ENCODE assay signal across 8 cellular contexts in the genomic region with DNA sequence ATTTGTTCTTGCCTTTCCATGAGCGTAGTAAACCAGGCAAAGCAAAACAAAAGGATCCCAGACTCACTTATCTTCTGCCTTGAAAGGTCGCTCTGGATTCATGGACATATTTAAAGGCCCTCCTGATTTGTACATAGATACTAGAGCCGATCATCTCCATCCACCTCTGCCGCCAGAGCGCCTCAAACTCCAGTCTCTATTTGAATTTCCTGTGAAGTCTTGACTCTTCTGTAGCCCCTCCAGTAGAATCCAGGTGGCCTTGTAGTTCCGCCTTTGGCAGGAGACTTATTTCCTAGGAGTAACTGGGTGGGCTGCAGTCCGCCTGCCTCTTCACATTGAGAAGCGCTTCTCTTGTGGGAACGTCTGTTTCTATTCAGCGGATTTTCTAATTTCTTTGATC. TPM values are rescaled to one million over a fixed set of nuclear protein-coding genes. Genes with fewer than 3 reads are reported as not detected.
DNase-seq lines count a peak whose midpoint lies in the region; ATAC-seq, FAIRE-seq and TF ChIP-seq lines count a peak whose summit lies in the region.

No MANE protein-coding gene starts in this region.

- H3K36me3 Mint-ChIP-seq in GM23338 (ENCODE audit: low read depth) (no peaks in the 10 kb centered on the region; the same call in 2 of the 3 replicates), astrocyte (ENCODE audit: low read depth, unreplicated experiment) (peaks cover 4% of the 10 kb centered on the region), mesothelial cell of epicardium (no peaks in the 10 kb centered on the region)

- POLR2A ChIA-PET in AG04450 (lab: Yijun Ruan, JAX) = interaction anchor here (0.8 to 2.1 kb wide), 2 partner anchors 14 to 65 kb away, joined by 3 to 12 read pairs; a partner anchor contains a TSS

- FAIRE-seq in astrocyte (lab: Jason Lieb, UNC) = no peak

- peaks cover 39% of the 10 kb centered on the region for H3K4me1 ChIP-seq in GM23338 (ENCODE audit: insufficient read depth)
- H3K4me1 ChIP-seq in astrocyte (ENCODE audit: insufficient read depth, low read length) = peaks cover 26% of the 10 kb centered on the region
- peaks cover 13% of the 10 kb centered on the region for H3K4me1 ChIP-seq in effector memory CD4-positive, alpha-beta T cell (ENCODE audit: control insufficient read depth, insufficient read depth, low read length, poor library complexity, severe bottlenecking)

- no peak overlapping the region for H3K27ac Mint-ChIP-seq in GM23338
- peak overlapping the region; percentile 96 for H3K27ac Mint-ChIP-seq in astrocyte (ENCODE audit: unreplicated experiment)
- peak overlapping the region; percentile 80 for H3K27ac Mint-ChIP-seq in mesothelial cell of epicardium

- ATAC-seq in GM23338 = no peak

- H3K4me2 ChIP-seq in GM23338 (peak overlapping the region; percentile 89), astrocyte (ENCODE audit: low read length) (peak overlapping the region; percentile 88)

- H3K79me2 ChIP-seq in GM23338 (replicated peaks; ENCODE audit: insufficient read depth) (no peaks in the 10 kb centered on the region), astrocyte (ENCODE audit: insufficient read depth, low read length) (no peaks in the 10 kb centered on the region)

- peaks cover 75% of the 10 kb centered on the region for H3K27me3 Mint-ChIP-seq in GM23338 (ENCODE audit: insufficient read depth, low read depth, poor library complexity)
- peaks cover 48% of the 10 kb centered on the region for H3K27me3 Mint-ChIP-seq in astrocyte (ENCODE audit: low read depth, unreplicated experiment)
- H3K27me3 Mint-ChIP-seq in mesothelial cell of epicardium (ENCODE audit: low read depth) = peaks cover 79% of the 10 kb centered on the region

- H2AFZ ChIP-seq in GM23338 = peak overlapping the region; percentile 95
- peak overlapping the region; percentile 76 for H2AFZ ChIP-seq in astrocyte (ENCODE audit: low read depth, low read length)

- peak overlapping the region; percentile 76 for H3K4me3 Mint-ChIP-seq in GM23338
- peak overlapping the region; percentile 93 for H3K4me3 Mint-ChIP-seq in astrocyte (ENCODE audit: unreplicated experiment)
- peak overlapping the region; percentile 83 for H3K4me3 Mint-ChIP-seq in mesothelial cell of epicardium

- H3K4me1 Mint-ChIP-seq in GM23338 (peaks cover 47% of the 10 kb centered on the region), astrocyte (ENCODE audit: low read depth, unreplicated experiment) (peaks cover 6% of the 10 kb centered on the region), mesothelial cell of epicardium (peaks cover 43% of the 10 kb centered on the region)

- H3K9me2 ChIP-seq in GM23338 (ENCODE audit: insufficient read depth) = no peaks in the 10 kb centered on the region

- peaks cover 14% of the 10 kb centered on the region for H3K9me3 ChIP-seq in AG04450 (ENCODE audit: control insufficient read depth, insufficient read depth, low read length)
- H3K9me3 ChIP-seq in astrocyte (ENCODE audit: insufficient read depth, low read depth, low read length) = no peaks in the 10 kb centered on the region
- H3K9me3 ChIP-seq in effector memory CD4-positive, alpha-beta T cell (ENCODE audit: control insufficient read depth, low read length) = no peaks in the 10 kb centered on the region

- H3K36me3 ChIP-seq in GM23338 (ENCODE audit: insufficient read depth) (no peaks in the 10 kb centered on the region), astrocyte (ENCODE audit: insufficient read depth, low read length) (no peaks in the 10 kb centered on the region)
- no peaks in the 10 kb centered on the region for H3K36me3 ChIP-seq in effector memory CD4-positive, alpha-beta T cell (ENCODE audit: control insufficient read depth, insufficient read depth, low read length)

- peaks cover 24% of the 10 kb centered on the region for H3F3A ChIP-seq in GM23338 (replicated peaks; ENCODE audit: low read depth)

- H3K9ac ChIP-seq in astrocyte (ENCODE audit: low read length) = peak overlapping the region; percentile 79

- TF ChIP-seq CTCF in AG04450 (IDR thresholded peaks at IDR 0.05; ENCODE audit: low read depth, low read length) (no peak), GM23338 (conservative IDR thresholded peaks at IDR 0.05; ENCODE audit: low read depth in 2 of 2) (0 out of 4 replicates have a peak, but pooled peaks of 1 of the 2 experiments have one; percentile 9), astrocyte (IDR thresholded peaks at IDR 0.05; ENCODE audit: insufficient read depth, low read depth, low read length) (no peak), mesothelial cell of epicardium (IDR thresholded peaks at IDR 0.05; ENCODE audit: unreplicated experiment) (no peak)

- H4K20me1 ChIP-seq in GM23338 (replicated peaks; ENCODE audit: insufficient read depth) (0 out of 2 replicates have a peak, but pooled peaks cover 3% of the 10 kb centered on the region), astrocyte (ENCODE audit: insufficient read depth, low read length) (no peaks in the 10 kb centered on the region)

- H3K27ac ChIP-seq in AG04450 (ENCODE audit: low read depth, low read length) = no peak overlapping the region
- no peak overlapping the region for H3K27ac ChIP-seq in GM23338 (ENCODE audit: low read depth)
- H3K27ac ChIP-seq in astrocyte (ENCODE audit: low read depth, low read length) = no peak overlapping the region
- H3K27ac ChIP-seq in effector memory CD4-positive, alpha-beta T cell (ENCODE audit: insufficient read depth, low read length, poor library complexity, severe bottlenecking) = no peak overlapping the region

- H3K27me3 ChIP-seq in AG04450 (ENCODE audit: control insufficient read depth, insufficient read depth, low read length) (peaks cover 9% of the 10 kb centered on the region), GM23338 (ENCODE audit: insufficient read depth) (peaks cover 86% of the 10 kb centered on the region), astrocyte (ENCODE audit: insufficient read depth, low read length) (peaks cover 17% of the 10 kb centered on the region)
- H3K27me3 ChIP-seq in effector memory CD4-positive, alpha-beta T cell (replicated peaks; ENCODE audit: control insufficient read depth, insufficient read depth, low read length, poor library complexity, severe bottlenecking) = peaks cover 25% of the 10 kb centered on the region

- H3K9me3 Mint-ChIP-seq in GM23338 = no peaks in the 10 kb centered on the region
- no peaks in the 10 kb centered on the region for H3K9me3 Mint-ChIP-seq in astrocyte (ENCODE audit: unreplicated experiment)
- no peaks in the 10 kb centered on the region for H3K9me3 Mint-ChIP-seq in mesothelial cell of epicardium

- DNase-seq in AG04450 (ENCODE audit: low read depth, low spot score) = no peak
- DNase-seq in GM23338 (ENCODE audit: low spot score) = peak; percentile 50
- no peak for DNase-seq in astrocyte (ENCODE audit: low read depth)
- no peak for DNase-seq in mesothelial cell of epicardium (ENCODE audit: low spot score in 2 of 2, unreplicated experiment in 2 of 2)
- DNase-seq in effector memory CD4-positive, alpha-beta T cell = no peak
- no peak for DNase-seq in NCI-H1092 (lab: John Stamatoyannopoulos, UW)
- no peak for DNase-seq in NCI-H82 treated with DMSO at 0.1 percent for 48 hours (lab: John Stamatoyannopoulos, UW; ENCODE audit: unreplicated experiment)
- DNase-seq in NCI-H187 (lab: John Stamatoyannopoulos, UW) = no peak

- H3K4me3 ChIP-seq in AG04450 (ENCODE audit: low read depth, low read length) = peak overlapping the region; percentile 71
- peak overlapping the region; percentile 72 for H3K4me3 ChIP-seq in GM23338
- H3K4me3 ChIP-seq in astrocyte (ENCODE audit: insufficient read depth, low read depth, low read length) = peak overlapping the region; percentile 64
- H3K4me3 ChIP-seq in effector memory CD4-positive, alpha-beta T cell (ENCODE audit: insufficient read depth, low read depth, low read length, poor library complexity, severe bottlenecking) = no peak overlapping the region

- CTCF ChIA-PET in AG04450 (lab: Charles Lee) = interaction anchor here (0.6 to 2.4 kb wide), 3 partner anchors 8 to 368 kb away, joined by 3 to 8 read pairs (median 3); no protein-coding TSS in a partner anchor

TF ChIP-seq in GM23338, 12 proteins besides CTCF, POLR2A, EP300 and RAD21:
- TF ChIP-seq EZH2phosphoT487 (IDR thresholded peaks at IDR 0.05; ENCODE audit: unreplicated experiment) (no peak), EZH2 (IDR thresholded peaks at IDR 0.05; ENCODE audit: low read depth, unreplicated experiment) (peak; percentile 78), NANOG (IDR thresholded peaks at IDR 0.05; ENCODE audit: borderline replicate concordance) (no peak)
- TF ChIP-seq, protein P1, sequence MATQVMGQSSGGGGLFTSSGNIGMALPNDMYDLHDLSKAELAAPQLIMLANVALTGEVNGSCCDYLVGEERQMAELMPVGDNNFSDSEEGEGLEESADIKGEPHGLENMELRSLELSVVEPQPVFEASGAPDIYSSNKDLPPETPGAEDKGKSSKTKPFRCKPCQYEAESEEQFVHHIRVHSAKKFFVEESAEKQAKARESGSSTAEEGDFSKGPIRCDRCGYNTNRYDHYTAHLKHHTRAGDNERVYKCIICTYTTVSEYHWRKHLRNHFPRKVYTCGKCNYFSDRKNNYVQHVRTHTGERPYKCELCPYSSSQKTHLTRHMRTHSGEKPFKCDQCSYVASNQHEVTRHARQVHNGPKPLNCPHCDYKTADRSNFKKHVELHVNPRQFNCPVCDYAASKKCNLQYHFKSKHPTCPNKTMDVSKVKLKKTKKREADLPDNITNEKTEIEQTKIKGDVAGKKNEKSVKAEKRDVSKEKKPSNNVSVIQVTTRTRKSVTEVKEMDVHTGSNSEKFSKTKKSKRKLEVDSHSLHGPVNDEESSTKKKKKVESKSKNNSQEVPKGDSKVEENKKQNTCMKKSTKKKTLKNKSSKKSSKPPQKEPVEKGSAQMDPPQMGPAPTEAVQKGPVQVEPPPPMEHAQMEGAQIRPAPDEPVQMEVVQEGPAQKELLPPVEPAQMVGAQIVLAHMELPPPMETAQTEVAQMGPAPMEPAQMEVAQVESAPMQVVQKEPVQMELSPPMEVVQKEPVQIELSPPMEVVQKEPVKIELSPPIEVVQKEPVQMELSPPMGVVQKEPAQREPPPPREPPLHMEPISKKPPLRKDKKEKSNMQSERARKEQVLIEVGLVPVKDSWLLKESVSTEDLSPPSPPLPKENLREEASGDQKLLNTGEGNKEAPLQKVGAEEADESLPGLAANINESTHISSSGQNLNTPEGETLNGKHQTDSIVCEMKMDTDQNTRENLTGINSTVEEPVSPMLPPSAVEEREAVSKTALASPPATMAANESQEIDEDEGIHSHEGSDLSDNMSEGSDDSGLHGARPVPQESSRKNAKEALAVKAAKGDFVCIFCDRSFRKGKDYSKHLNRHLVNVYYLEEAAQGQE (IDR thresholded peaks at IDR 0.05; ENCODE audit: unreplicated experiment) = no peak

RNA-seq across cellular contexts. Expression of a gene that starts 8.8 kb away (rescaled TPM):
- 25.6 and 26.9 TPM in 2 replicates for polyA plus RNA-seq in AG04450 (2011; rRNA removed)
- polyA minus RNA-seq in AG04450 (2011; rRNA and poly(A)+ RNA removed) = 19.9 and 23.8 TPM in 2 replicates
- total RNA-seq in GM23338 (2014; rRNA removed; shearing (Covaris generic)) = 0.35 and 0.78 TPM in 2 replicates
- 0.66 and 0.71 TPM in 2 replicates for polyA plus RNA-seq in GM23338 (2016; fragmentation: Nextera tagmentation; extraction: Ambion mirVana)
- total RNA-seq in astrocyte = 0.07 and 0.20 TPM in 2 replicates
- total RNA-seq in mesothelial cell of epicardium = 0.16 to 0.47 TPM (median 0.24 TPM) in 3 replicates
